ENCODE assay signal across 1 cellular context in genomic region chr7:30933124-30933893, GRCh38.
TF ChIP-seq lines count a peak whose summit lies in the region.

No MANE protein-coding gene starts in this region.

TF ChIP-seq in GM23338, 12 proteins besides CTCF, POLR2A, EP300 and RAD21 (continued from another document):
- TF ChIP-seq ZNF462 (CRISPR knock-in tag; IDR thresholded peaks at IDR 0.05) (no peak), ZNF331 (CRISPR knock-in tag; IDR thresholded peaks at IDR 0.05; ENCODE audit: low read depth) (no peak), EZH2phosphoT487 (IDR thresholded peaks at IDR 0.05; ENCODE audit: unreplicated experiment) (no peak), CREB1 (CRISPR knock-in tag; IDR thresholded peaks at IDR 0.05; ENCODE audit: low read depth) (no peak)
